Comparison of ENCODE assay signal across 8 cellular contexts in genomic region chr3:179563298-179563934, GRCh38.
DNase-seq lines count a peak whose midpoint lies in the region; ATAC-seq and TF ChIP-seq lines count a peak whose summit lies in the region.

No MANE protein-coding gene starts in this region.

- peak overlapping the region; percentile 96 for H3K4me3 ChIP-seq in brain microvascular endothelial cell (ENCODE audit: low read depth, low read length)
- H3K4me3 ChIP-seq in iPS-20b (ENCODE audit: low read length): peak overlapping the region; percentile 83
- peak overlapping the region; percentile 64 to 98 (median 91) for H3K4me3 ChIP-seq in skin epidermis

- in situ Hi-C loops in brain microvascular endothelial cell (cut with HindIII; ENCODE audit: low pct_ligation_motif_present, low sequenced_read_pairs): no loop called here

- peak; percentile 42 for ATAC-seq in HG02840 (IDR thresholded peaks at IDR 0.05; ENCODE audit: low FRiP score, unreplicated experiment)

- DNase-seq in NCI-H187 (lab: John Stamatoyannopoulos, UW) (peak; percentile 7 to 13), NCI-H187 treated with DMSO at 0.1 percent for 48 hours (lab: John Stamatoyannopoulos, UW) (no peak), NCI-H146 (lab: John Stamatoyannopoulos, UW) (peak; percentile 74), UCSD-AML1 (lab: John Stamatoyannopoulos, UW; ENCODE audit: unreplicated experiment) (peak; percentile 79), brain microvascular endothelial cell (peak; percentile 80)

- peaks cover 7% of the 10 kb centered on the region; the same call in 1 of the 2 replicates for H3K4me1 ChIP-seq in iPS-20b (ENCODE audit: insufficient read depth, low read length)

- H3K27ac ChIP-seq in brain microvascular endothelial cell (no peak overlapping the region), iPS-20b (ENCODE audit: low read length) (no peak overlapping the region), skin epidermis (peak overlapping the region; percentile 71 to 94 (median 89))

- H3K9ac ChIP-seq in iPS-20b (ENCODE audit: low read depth, low read length): peak overlapping the region; percentile 94

- no peaks in the 10 kb centered on the region for H3K36me3 ChIP-seq in brain microvascular endothelial cell (replicated peaks)
- H3K36me3 ChIP-seq in iPS-20b (ENCODE audit: insufficient read depth, low read depth, low read length): no peaks in the 10 kb centered on the region

- TF ChIP-seq CTCF in brain microvascular endothelial cell (IDR thresholded peaks at IDR 0.05; ENCODE audit: low read depth, low read length, missing control alignments): peak; percentile 74

- H3K27me3 ChIP-seq in brain microvascular endothelial cell (replicated peaks) (no peaks in the 10 kb centered on the region), iPS-20b (ENCODE audit: insufficient read depth, low read length) (no peaks in the 10 kb centered on the region)

- no peaks in the 10 kb centered on the region for H3K9me3 ChIP-seq in iPS-20b (ENCODE audit: insufficient read depth, low read depth, low read length)

Comparison
In these comparisons a context has a peak if more than half of its experiments do, and no peak if none do; other contexts are left out.
1. H3K27ac ChIP-seq: peak in skin epidermis (21 of 21); none in brain microvascular endothelial cell (single experiment) and iPS-20b (single experiment).
2. Peak in every context shown above with its lines, with median percentiles within 50 percentile points of each other: H3K4me3 ChIP-seq.